ENCODE assay signal across 31 cellular contexts in genomic region chr1:98107256-98107655, GRCh38.
DNase-seq lines count a peak whose midpoint lies in the region; ATAC-seq, FAIRE-seq and TF ChIP-seq lines count a peak whose summit lies in the region.
"Had no signal": no experiment of that assay in that cellular context is flagged by ENCODE, and none has a peak within 500 bp of the region (broad histone marks: within the 10 kb centered on the region; RNA-seq: fewer than 3 reads in every experiment).

No MANE protein-coding gene starts in this region.

- ATAC-seq in SK-N-SH treated with all-trans-retinoic acid at 6 μM for 48 hours (no peak), HepG2 (no peak), right lobe of liver (no peak)
- ATAC-seq: A549; CD8-positive, alpha-beta T cell had no signal

- H3K4me1 ChIP-seq in SK-N-SH (ENCODE audit: control insufficient read depth in 1 of 2, insufficient read depth in 2 of 2, low read depth in 1 of 2, low read length in 1 of 2) (peaks cover 8 to 21% of the 10 kb centered on the region in 2 experiments; a peak in 3 of 4 replicates), HepG2 (ENCODE audit: insufficient read depth, low read length) (no peaks in the 10 kb centered on the region), right lobe of liver (no peaks in the 10 kb centered on the region)
- H3K4me1 ChIP-seq: BLaER1 had no signal

- H4K20me1 ChIP-seq in SK-N-SH (ENCODE audit: insufficient read depth) (no peaks in the 10 kb centered on the region), HepG2 (ENCODE audit: insufficient read depth, low read length) (no peaks in the 10 kb centered on the region)
- H4K20me1 ChIP-seq: BLaER1; BLaER1 treated with 17β-estradiol and CSF1 and Interleukin-3, amounts not matched to agents 10 nM and 100 nM had no signal

- H3K27me3 ChIP-seq in SK-N-SH (ENCODE audit: insufficient read depth) (no peaks in the 10 kb centered on the region), HepG2 (ENCODE audit: control insufficient read depth in 1 of 2, insufficient read depth in 2 of 2, low read length in 2 of 2) (no peaks in the 10 kb centered on the region), right lobe of liver (no peaks in the 10 kb centered on the region)
- H3K27me3 ChIP-seq: BE2C; BLaER1; BLaER1 treated with 17β-estradiol and CSF1 and Interleukin-3, amounts not matched to agents 10 nM and 100 nM had no signal

- BruUV-seq in HepG2 (replicated peaks; lab: Mats Ljungman, UMichigan): no TSS peak

- no peak for TF ChIP-seq RAD21 in SK-N-SH (IDR thresholded peaks at IDR 0.05; ENCODE audit: low read length)
- no peak for TF ChIP-seq RAD21 in HepG2 (CRISPR knock-in tag; IDR thresholded peaks at IDR 0.05)

- CTCF ChIA-PET in SK-N-SH (lab: Yijun Ruan, JAX) (no interaction called here), HepG2 (lab: Yijun Ruan, JAX; ENCODE audit: low intra/inter-chr PET ratio, low total read pairs) (no interaction called here)

- H3K79me2 ChIP-seq in SK-N-SH (ENCODE audit: insufficient read depth) (no peaks in the 10 kb centered on the region), HepG2 (ENCODE audit: insufficient read depth, low read length) (no peaks in the 10 kb centered on the region)

- H3K9ac ChIP-seq in SK-N-SH: no peak overlapping the region
- H3K9ac ChIP-seq in HepG2 (ENCODE audit: insufficient read depth, low read depth, low read length): no peak overlapping the region
- H3K9ac ChIP-seq: BLaER1; BLaER1 treated with 17β-estradiol and CSF1 and Interleukin-3, amounts not matched to agents 10 nM and 100 nM had no signal

- in situ Hi-C loops in HepG2 (cut with HindIII; ENCODE audit: extremely low pct_ligation_motif_present, low pct_unique_long_range_greater_than_20kb): no loop called here

- DNase-seq in SK-N-SH: no peak
- DNase-seq in HepG2 (ENCODE audit: low spot score): no peak
- DNase-seq in right lobe of liver: no peak
- DNase-seq: 8988T; ACHN; AML-193; BE2C; C1 segment of cervical spinal cord; Caco-2; Calu3; CD4-positive, alpha-beta memory T cell; CD4-positive, alpha-beta T cell; CD4-positive, CD25-positive, alpha-beta regulatory T cell; CD8-positive, alpha-beta memory T cell; CD8-positive, alpha-beta T cell; COR-L47; DMS 273 treated with DMSO at 0.1 percent for 48 hours; DMS153; DMS53; DMS79; DMS79 treated with DMSO at 0.1 percent for 48 hours; DND-41; EL had no signal

- TF ChIP-seq EP300 in SK-N-SH (IDR thresholded peaks at IDR 0.05; ENCODE audit: borderline replicate concordance in 1 of 2, low read depth in 1 of 2, low read length in 1 of 2) (no peak), HepG2 (IDR thresholded peaks at IDR 0.05; ENCODE audit: low read depth in 2 of 2, low read length in 2 of 2) (no peak), HepG2 (CRISPR knock-in tag; IDR thresholded peaks at IDR 0.05; ENCODE audit: borderline replicate concordance) (no peak)

- intact Hi-C loops in HepG2 (cut with micrococcal nuclease; ENCODE audit: unreplicated experiment) (no loop called here), right lobe of liver (cut with DNase I) (no loop called here)

- no peak overlapping the region for H3K4me3 ChIP-seq in SK-N-SH (ENCODE audit: low read depth in 2 of 2, low read length in 1 of 2)
- no peak overlapping the region for H3K4me3 ChIP-seq in HepG2 (replicated peaks in 1 of 3; ENCODE audit: insufficient read depth in 1 of 3, low read depth in 2 of 3, low read length in 3 of 3)
- no peak overlapping the region for H3K4me3 ChIP-seq in right lobe of liver
- H3K4me3 ChIP-seq: A549; BLaER1; BLaER1 treated with 17β-estradiol and CSF1 and Interleukin-3, amounts not matched to agents 10 nM and 100 nM had no signal

- H3K9me2 ChIP-seq in SK-N-SH: no peaks in the 10 kb centered on the region

- H3K9me3 ChIP-seq in SK-N-SH (peaks cover 20% of the 10 kb centered on the region; the same call in 1 of the 2 replicates), HepG2 (ENCODE audit: low read length) (peaks cover 20% of the 10 kb centered on the region), right lobe of liver (no peaks in the 10 kb centered on the region)
- H3K9me3 ChIP-seq: BE2C had no signal

- 97% methylated on average over 1 of the region's 1 CpG for WGBS in SK-N-SH (ENCODE audit: low lambda C conversion rate)
- WGBS in HepG2 (ENCODE audit: low lambda C conversion rate): 2% methylated on average over 1 of the region's 1 CpG
- 41% methylated on average over 1 of the region's 1 CpG for WGBS in right lobe of liver (ENCODE audit: insufficient coverage, low coverage, low lambda C conversion rate, missing lambda C conversion rate)

- no peaks in the 10 kb centered on the region for H3F3A ChIP-seq in SK-N-SH (replicated peaks; ENCODE audit: insufficient read depth)

- TF ChIP-seq CTCF in SK-N-SH (IDR thresholded peaks at IDR 0.05) (no peak), HepG2 (CRISPR knock-in tag; IDR thresholded peaks at IDR 0.05) (no peak), right lobe of liver (IDR thresholded peaks at IDR 0.05) (no peak)

- H3K36me3 ChIP-seq in SK-N-SH (replicated peaks in 1 of 2; ENCODE audit: control insufficient read depth in 1 of 2, insufficient read depth in 2 of 2, low read length in 1 of 2): peaks cover 0 to 9% of the 10 kb centered on the region in 2 experiments
- H3K36me3 ChIP-seq in HepG2 (replicated peaks in 1 of 2; ENCODE audit: control insufficient read depth in 1 of 2, insufficient read depth in 2 of 2, low read length in 2 of 2): no peaks in the 10 kb centered on the region
- no peaks in the 10 kb centered on the region for H3K36me3 ChIP-seq in right lobe of liver
- H3K36me3 ChIP-seq: BE2C; BLaER1; BLaER1 treated with 17β-estradiol and CSF1 and Interleukin-3, amounts not matched to agents 10 nM and 100 nM had no signal

- TF ChIP-seq POLR2A in HepG2 (IDR thresholded peaks at IDR 0.05; ENCODE audit: insufficient read depth in 1 of 2, low read depth in 2 of 2, low read length in 2 of 2) (no peak), right lobe of liver (IDR thresholded peaks at IDR 0.05) (no peak)

- H3K4me2 ChIP-seq in SK-N-SH (no peak overlapping the region), HepG2 (ENCODE audit: low read depth, low read length) (no peak overlapping the region)
- H3K4me2 ChIP-seq: A549; BLaER1; BLaER1 treated with 17β-estradiol and CSF1 and Interleukin-3, amounts not matched to agents 10 nM and 100 nM had no signal

- no peak overlapping the region for H2AFZ ChIP-seq in SK-N-SH (ENCODE audit: low read depth)
- H2AFZ ChIP-seq in HepG2 (ENCODE audit: low read length): no peak overlapping the region

- POLR2A ChIA-PET in SK-N-SH (lab: Yijun Ruan, JAX): no interaction called here
- POLR2A ChIA-PET in HepG2 (lab: Yijun Ruan, JAX): no interaction called here

- FAIRE-seq in HepG2 (lab: Jason Lieb, UNC): no peak
- FAIRE-seq: A204.1, A549, D721Med had no signal

- H3K27ac ChIP-seq in SK-N-SH (ENCODE audit: low read depth in 2 of 2, low read length in 1 of 2) (no peak overlapping the region), HepG2 (ENCODE audit: extremely low read length, insufficient read depth, low read length) (no peak overlapping the region), right lobe of liver (no peak overlapping the region)
- H3K27ac ChIP-seq: 22Rv1; A549; BLaER1; BLaER1 treated with 17β-estradiol and CSF1 and Interleukin-3, amounts not matched to agents 10 nM and 100 nM; C4-2B had no signal

TF ChIP-seq in SK-N-SH treated with all-trans-retinoic acid at 6 μM for 48 hours, 23 proteins besides CTCF, POLR2A, EP300 and RAD21 (continues in another document):
- peak; percentile 34; the same call in 1 of the 2 replicates for TF ChIP-seq TOX (CRISPR knock-in tag; IDR thresholded peaks at IDR 0.05; ENCODE audit: borderline replicate concordance)

TF ChIP-seq in SK-N-SH, 30 proteins besides CTCF, POLR2A, EP300 and RAD21 (continues in another document):
- TF ChIP-seq IRF3 (IDR thresholded peaks at IDR 0.05; ENCODE audit: low read depth, low read length): no peak
- TF ChIP-seq TAF1 (IDR thresholded peaks at IDR 0.05; ENCODE audit: borderline replicate concordance, low read depth, low read length): no peak
- no peak for TF ChIP-seq JUND (IDR thresholded peaks at IDR 0.05)
- TF ChIP-seq TEAD4 (IDR thresholded peaks at IDR 0.05; ENCODE audit: borderline replicate concordance, insufficient read depth): no peak
- no peak for TF ChIP-seq NFIC (IDR thresholded peaks at IDR 0.05; ENCODE audit: borderline replicate concordance)
- no peak for TF ChIP-seq FOXM1 (IDR thresholded peaks at IDR 0.05; ENCODE audit: low read depth)

TF ChIP-seq in HepG2, 621 proteins besides CTCF, POLR2A, EP300 and RAD21:
- TF ChIP-seq NR1H2 (CRISPR knock-in tag; IDR thresholded peaks at IDR 0.05; ENCODE audit: borderline replicate concordance, low read depth) (no peak), ZFP90 (CRISPR knock-in tag; IDR thresholded peaks at IDR 0.05; ENCODE audit: borderline replicate concordance) (peak; percentile 72; the same call in 1 of the 2 replicates)
